Comparison of ENCODE assay signal across 9 cellular contexts in the genomic region with DNA sequence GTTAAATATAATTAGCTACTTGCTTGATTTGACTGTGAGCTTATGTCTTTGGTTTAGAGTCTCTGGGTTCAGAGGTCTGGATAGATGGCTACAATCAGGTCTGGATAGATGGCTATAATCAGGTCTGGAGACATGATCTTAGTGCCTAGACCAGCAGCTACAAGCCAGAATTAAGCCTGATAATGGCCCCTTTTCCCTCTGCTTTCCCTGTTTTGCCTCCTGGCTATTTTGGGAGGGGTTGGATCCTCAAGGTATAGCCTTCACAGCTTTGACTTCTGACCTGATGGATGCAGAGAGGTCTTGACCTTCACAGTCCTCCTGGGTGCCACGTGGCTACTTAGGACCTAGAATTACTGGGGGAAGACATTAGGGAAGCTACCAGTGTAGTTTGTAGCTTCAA.
"Had no signal": no experiment of that assay in that cellular context is flagged by ENCODE, and none has a peak within 500 bp of the region (broad histone marks: within the 10 kb centered on the region; RNA-seq: fewer than 3 reads in every experiment).

No MANE protein-coding gene starts in this region.

- H3K4me3 Mint-ChIP-seq: HFFc6 had no signal

- H3K4me3 ChIP-seq: GM23248, HAP-1, K562 had no signal

- DNase-seq: GM23248, H7, HFFc6, IMR-90, KG1 had no signal

- H2AFZ ChIP-seq: GM23248 had no signal

- H3K27ac ChIP-seq: GM23248 had no signal

- FAIRE-seq: HTR-8/SVneo, K562 had no signal

- H3K9ac ChIP-seq: GM23248 had no signal

- H3K9me3 ChIP-seq: HAP-1 had no signal

- ATAC-seq: HCT116, K562 had no signal

- H3K27ac Mint-ChIP-seq: HFFc6 had no signal

- H3K36me3 ChIP-seq: HAP-1 had no signal

- H3K4me1 ChIP-seq: HAP-1 had no signal
